1 cellular context compared by ENCODE assay signal in genomic region chr5:128965011-128965637, GRCh38.
TF ChIP-seq lines count a peak whose summit lies in the region.

Gene SLC27A6, plus strand, starts transcription at chr5:128965488. Its CDS starts 650 bp downstream, at chr5:128966138.

TF ChIP-seq in K562, 482 proteins besides CTCF, POLR2A, EP300 and RAD21 (continued from another document and continues in another):
- TF ChIP-seq NRF1 (conservative IDR thresholded peaks at IDR 0.05 in 1 of 2, IDR thresholded peaks at IDR 0.05 in 1 of 2) (peak; percentile 30 to 34; a peak in 2 of 4 replicates), FOS (IDR thresholded peaks at IDR 0.05; ENCODE audit: extremely low read depth, insufficient read length) (no peak), ETV1 (tag; conservative IDR thresholded peaks at IDR 0.05; ENCODE audit: low read depth) (peak; percentile 77), POU5F1 (IDR thresholded peaks at IDR 0.05; ENCODE audit: borderline replicate concordance, low read depth, low read length, partially characterized antibody) (no peak), MAZ (CRISPR knock-in tag; conservative IDR thresholded peaks at IDR 0.05 in 1 of 2, IDR thresholded peaks at IDR 0.05 in 1 of 2) (0 out of 4 replicates have a peak, but pooled peaks of 1 of the 2 experiments have one; percentile 41), VEZF1 (CRISPR knock-in tag; IDR thresholded peaks at IDR 0.05) (peak; percentile 25; the same call in 1 of the 2 replicates), ZNF589 (CRISPR knock-in tag; IDR thresholded peaks at IDR 0.05; ENCODE audit: low read depth) (no peak), E2F3 (CRISPR knock-in tag; IDR thresholded peaks at IDR 0.05) (0 out of 2 replicates have a peak, but pooled peaks have one; percentile 17), CREB1 (IDR thresholded peaks at IDR 0.05) (no peak), CREB1 (CRISPR knock-in tag; IDR thresholded peaks at IDR 0.05) (no peak), SMAD1 (IDR thresholded peaks at IDR 0.05; ENCODE audit: low read depth, low read length, partially characterized antibody) (no peak), FIP1L1 (IDR thresholded peaks at IDR 0.05; ENCODE audit: low read depth, low read length, poor library complexity, severe bottlenecking) (no peak), ATF4 (CRISPR knock-in tag; IDR thresholded peaks at IDR 0.05) (no peak), SMAD4 (CRISPR knock-in tag; conservative IDR thresholded peaks at IDR 0.05) (peak; percentile 46), ZNF668 (CRISPR knock-in tag; IDR thresholded peaks at IDR 0.05) (no peak), GATA2 (CRISPR knock-in tag; IDR thresholded peaks at IDR 0.05) (no peak), ZBTB1 (CRISPR knock-in tag; IDR thresholded peaks at IDR 0.05; ENCODE audit: borderline replicate concordance, low read depth) (0 out of 2 replicates have a peak, but pooled peaks have one; percentile 58), ZNF75A (CRISPR knock-in tag; IDR thresholded peaks at IDR 0.05) (no peak), USF2 (CRISPR knock-in tag; IDR thresholded peaks at IDR 0.05) (no peak), MGA (IDR thresholded peaks at IDR 0.05) (no peak), ZNF384 (IDR thresholded peaks at IDR 0.05; ENCODE audit: low read depth, low read length) (no peak), ZEB2 (IDR thresholded peaks at IDR 0.05) (no peak), DPF2 (IDR thresholded peaks at IDR 0.05) (no peak), HBP1 (CRISPR knock-in tag; IDR thresholded peaks at IDR 0.05) (no peak), GABPA (tag; conservative IDR thresholded peaks at IDR 0.05; ENCODE audit: low read depth) (peak; percentile 44), ZNF407 (IDR thresholded peaks at IDR 0.05; ENCODE audit: low read depth) (no peak), ZNF644 (tag; IDR thresholded peaks at IDR 0.05; ENCODE audit: low read depth) (no peak)
